1 cellular context compared by ENCODE assay signal in the genomic region with DNA sequence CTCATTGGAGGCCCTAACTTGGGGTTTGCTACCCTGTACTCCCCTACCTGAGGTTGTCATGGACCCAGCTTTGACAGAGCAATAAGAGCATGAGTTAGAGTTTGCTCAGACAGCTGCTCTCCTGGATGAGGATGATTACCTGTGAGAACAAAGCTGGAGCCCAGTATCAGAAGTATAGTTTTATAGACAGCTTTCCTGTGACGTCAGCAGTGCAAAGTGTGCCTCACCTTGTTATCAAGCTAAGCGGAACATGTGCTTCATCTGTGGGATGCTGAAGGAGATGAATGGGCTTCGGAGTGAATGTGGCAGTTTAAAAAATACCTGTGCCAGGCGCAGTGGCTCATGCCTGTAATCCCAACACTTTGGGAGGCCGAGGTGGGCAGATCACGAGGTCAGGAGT.
TF ChIP-seq lines count a peak whose summit lies in the region.

No MANE protein-coding gene starts in this region.

TF ChIP-seq in H1, 55 proteins besides CTCF, POLR2A, EP300 and RAD21:
- TF ChIP-seq GABPA (IDR thresholded peaks at IDR 0.05; ENCODE audit: borderline replicate concordance, insufficient read depth, low read length) (no peak), NANOG (IDR thresholded peaks at IDR 0.05; ENCODE audit: insufficient read depth, low read depth, low read length, poor library complexity, severe bottlenecking) (no peak), POLR2AphosphoS5 (IDR thresholded peaks at IDR 0.05; ENCODE audit: low read depth, low read length) (no peak), RXRA (IDR thresholded peaks at IDR 0.05; ENCODE audit: insufficient read depth, low read depth, low read length) (no peak), SAP30 (IDR thresholded peaks at IDR 0.05; ENCODE audit: insufficient read depth, insufficient replicate concordance, low read length) (no peak), BRCA1 (IDR thresholded peaks at IDR 0.05; ENCODE audit: low read depth, low read length) (no peak), CHD1 (IDR thresholded peaks at IDR 0.05; ENCODE audit: low read depth, low read length) (no peak), EGR1 (IDR thresholded peaks at IDR 0.05; ENCODE audit: borderline replicate concordance, low read depth, low read length) (no peak), SP1 (IDR thresholded peaks at IDR 0.05; ENCODE audit: low read depth, low read length) (no peak), SRF (IDR thresholded peaks at IDR 0.05; ENCODE audit: low read depth, low read length) (no peak), GTF2F1 (IDR thresholded peaks at IDR 0.05; ENCODE audit: borderline replicate concordance, low read depth, low read length) (no peak), JUN (IDR thresholded peaks at IDR 0.05; ENCODE audit: low read depth, low read length) (no peak), TBP (IDR thresholded peaks at IDR 0.05; ENCODE audit: low read depth, low read length) (no peak), FOSL1 (IDR thresholded peaks at IDR 0.05; ENCODE audit: insufficient read depth, low read depth, low read length) (no peak), KDM4A (IDR thresholded peaks at IDR 0.05; ENCODE audit: low read depth, low read length, severe bottlenecking) (no peak), SUZ12 (IDR thresholded peaks at IDR 0.05; ENCODE audit: low read length) (no peak)
